In genomic region chr11:9947231-9947864, GRCh38 we compare ENCODE assay signal across 22 cellular contexts.
A peak's percentile ranks its signal among the peaks of the same experiment; 100 is the strongest.
DNase-seq lines count a peak whose midpoint lies in the region; ATAC-seq, FAIRE-seq and TF ChIP-seq lines count a peak whose summit lies in the region.
"Had no signal": no experiment of that assay in that cellular context is flagged by ENCODE, and none has a peak within 500 bp of the region (broad histone marks: within the 10 kb centered on the region; RNA-seq: fewer than 3 reads in every experiment).

No MANE protein-coding gene starts in this region.

- H3K27me3 Mint-ChIP-seq in CD4-positive, alpha-beta memory T cell = no peaks in the 10 kb centered on the region
- H3K27me3 Mint-ChIP-seq: CD8-positive, alpha-beta memory T cell had no signal

- TF ChIP-seq EP300 in K562 (IDR thresholded peaks at IDR 0.05; ENCODE audit: low read length) (no peak), ovary (IDR thresholded peaks at IDR 0.05) (no peak)

- intact Hi-C loops in K562 (cut with micrococcal nuclease) (no loop called here), ovary (cut with DNase I) (no loop called here)
- intact Hi-C loops in CD4-positive, alpha-beta memory T cell (cut with micrococcal nuclease) = no loop called here

- H3K4me2 ChIP-seq in K562 (ENCODE audit: insufficient read depth, low read length) = no peak overlapping the region
- H3K4me2 ChIP-seq: GM23338 had no signal

- peaks cover 0 to 12% (median 4%) of the 10 kb centered on the region in 8 donors for H3K9me3 Mint-ChIP-seq in CD4-positive, alpha-beta memory T cell

- H4K20me1 ChIP-seq in K562 (replicated peaks; ENCODE audit: control insufficient read depth, insufficient read depth, low read length) = no peaks in the 10 kb centered on the region

- H3K79me2 ChIP-seq in K562 (ENCODE audit: control insufficient read depth, insufficient read depth, low read length) = no peaks in the 10 kb centered on the region
- H3K79me2 ChIP-seq: parathyroid adenoma had no signal

- no peak overlapping the region for H3K27ac ChIP-seq in K562 (ENCODE audit: extremely low read depth, low read depth, low read length)
- no peak overlapping the region for H3K27ac ChIP-seq in ovary
- no peak overlapping the region for H3K27ac ChIP-seq in CD4-positive, alpha-beta memory T cell (ENCODE audit: low read depth, low read length)
- H3K27ac ChIP-seq: esophagus squamous epithelium, parathyroid adenoma, SK-N-MC, skin epidermis had no signal

- no peak overlapping the region for H3K9ac ChIP-seq in K562 (ENCODE audit: insufficient read depth in 1 of 2, low read depth in 2 of 2, low read length in 2 of 2)
- H3K9ac ChIP-seq: parathyroid adenoma had no signal

- H3K27me3 ChIP-seq in K562 (ENCODE audit: control insufficient read depth in 2 of 2, insufficient read depth in 2 of 2, low read length in 2 of 2) (no peaks in the 10 kb centered on the region), ovary (no peaks in the 10 kb centered on the region)
- H3K27me3 ChIP-seq in CD4-positive, alpha-beta memory T cell (ENCODE audit: insufficient read depth, low read length) = no peaks in the 10 kb centered on the region
- H3K27me3 ChIP-seq: esophagus squamous epithelium had no signal

- H3K9me1 ChIP-seq in K562 (ENCODE audit: control insufficient read depth, insufficient read depth, low read length) = no peaks in the 10 kb centered on the region

- in situ Hi-C loops in K562 (cut with MboI) = no loop called here

- no peak for TF ChIP-seq RAD21 in K562 (CRISPR knock-in tag; conservative IDR thresholded peaks at IDR 0.05 in 1 of 2, IDR thresholded peaks at IDR 0.05 in 1 of 2)

- TF ChIP-seq POLR2A in K562 (conservative IDR thresholded peaks at IDR 0.05) (no peak), ovary (IDR thresholded peaks at IDR 0.05) (no peak)

- 7% methylated on average over 7 of the region's 7 CpGs for WGBS in K562 (ENCODE audit: insufficient coverage, low coverage, missing lambda C conversion rate)
- WGBS in ovary, 3 donors = 87 to 96% (median 95%) methylated on average over 7 of the region's 7 CpGs

- peak; percentile 81 for ATAC-seq in GM18499 (IDR thresholded peaks at IDR 0.05; ENCODE audit: insufficient read depth, unreplicated experiment)
- peak; percentile 55 for ATAC-seq in GM21367 (IDR thresholded peaks at IDR 0.05; ENCODE audit: unreplicated experiment)
- peak; percentile 76 for ATAC-seq in HG03196 (IDR thresholded peaks at IDR 0.05; ENCODE audit: unreplicated experiment)
- no peak for ATAC-seq in K562
- ATAC-seq: GM23338, Panc1 had no signal

- CTCF ChIA-PET in K562 (lab: Yijun Ruan, JAX; ENCODE audit: low intra/inter-chr PET ratio) = no interaction called here
- CTCF ChIA-PET in CD4-positive, alpha-beta memory T cell (lab: Charles Lee; ENCODE audit: partially characterized antibody) = no interaction called here

- BruUV-seq in K562 (replicated peaks; lab: Mats Ljungman, UMichigan) = no TSS peak

- H3K4me1 ChIP-seq in K562 (replicated peaks in 1 of 2; ENCODE audit: control insufficient read depth in 2 of 2, insufficient read depth in 2 of 2, low read length in 2 of 2) (no peaks in the 10 kb centered on the region), ovary (ENCODE audit: insufficient read depth) (no peaks in the 10 kb centered on the region)
- no peaks in the 10 kb centered on the region for H3K4me1 ChIP-seq in CD4-positive, alpha-beta memory T cell (ENCODE audit: insufficient read depth, low read length)
- H3K4me1 ChIP-seq: parathyroid adenoma had no signal

- no peak overlapping the region for H3K27ac Mint-ChIP-seq in CD4-positive, alpha-beta memory T cell
- H3K27ac Mint-ChIP-seq: CD8-positive, alpha-beta memory T cell; GM23338 had no signal

- peaks cover 4 to 22% of the 10 kb centered on the region in 2 donors for H3K36me3 Mint-ChIP-seq in CD4-positive, alpha-beta memory T cell

- H2AFZ ChIP-seq in K562 (ENCODE audit: low read depth, low read length) = no peak overlapping the region
- H2AFZ ChIP-seq: GM23338, parathyroid adenoma had no signal

- H3K36me3 ChIP-seq in K562 (ENCODE audit: control insufficient read depth, insufficient read depth, low read length) = no peaks in the 10 kb centered on the region
- H3K36me3 ChIP-seq in ovary = no peaks in the 10 kb centered on the region
- no peaks in the 10 kb centered on the region for H3K36me3 ChIP-seq in CD4-positive, alpha-beta memory T cell (ENCODE audit: insufficient read depth, low read length)

- DNase-seq in K562 (ENCODE audit: extremely low read depth in 1 of 4, low spot score in 3 of 4) (no peak), kidney glomerular epithelial cell (lab: John Stamatoyannopoulos, UW) (no peak), ovary (no peak), NCI-H345 (lab: John Stamatoyannopoulos, UW) (no peak)
- DNase-seq in CD4-positive, alpha-beta memory T cell = no peak
- DNase-seq: activated effector memory CD4-positive, alpha-beta T cell treated with anti-CD3 and anti-CD28 coated beads, Interleukin-2, amount 50 U/mL, for 16 hours; CD8-positive, alpha-beta memory T cell; central memory CD4-positive, alpha-beta T cell; DND-41; effector CD4-positive, alpha-beta T cell; esophagus squamous epithelium; NCI-H69; stimulated activated CD4-positive, alpha-beta T cell treated with anti-CD3 and anti-CD28 coated beads, Interleukin-4, amount 100 ng/mL, for 4 hours; stimulated activated CD8-positive, alpha-beta memory T cell treated with anti-CD3 and anti-CD28 coated beads, Interleukin-4, amount 100 ng/mL, for 48 hours had no signal

- no peak overlapping the region for H3K4me3 ChIP-seq in K562
- no peak overlapping the region for H3K4me3 ChIP-seq in ovary
- no peak overlapping the region for H3K4me3 ChIP-seq in CD4-positive, alpha-beta memory T cell (ENCODE audit: low read length in 2 of 2)
- H3K4me3 ChIP-seq: esophagus squamous epithelium, GM23338, SK-N-MC, skin epidermis had no signal

- FAIRE-seq in K562 (lab: Jason Lieb, UNC) = no peak

- peaks cover 0 to 3% (median 0%) of the 10 kb centered on the region in 4 donors for H3K4me1 Mint-ChIP-seq in CD4-positive, alpha-beta memory T cell
- H3K4me1 Mint-ChIP-seq: CD8-positive, alpha-beta memory T cell had no signal

- TF ChIP-seq CTCF in K562 (IDR thresholded peaks at IDR 0.05 in 2 of 3, conservative IDR thresholded peaks at IDR 0.05 in 1 of 3; ENCODE audit: insufficient read depth in 2 of 3, low read depth in 1 of 3, low read length in 3 of 3) (no peak), ovary (IDR thresholded peaks at IDR 0.05) (no peak)

- H3K9me3 ChIP-seq in K562 (replicated peaks; ENCODE audit: control insufficient read depth, insufficient read depth, low read depth, low read length) (no peaks in the 10 kb centered on the region), ovary (no peaks in the 10 kb centered on the region)
- no peaks in the 10 kb centered on the region for H3K9me3 ChIP-seq in CD4-positive, alpha-beta memory T cell (ENCODE audit: control insufficient read depth in 1 of 2, low read length in 2 of 2)
- H3K9me3 ChIP-seq: esophagus squamous epithelium had no signal

- H3K4me3 Mint-ChIP-seq in CD4-positive, alpha-beta memory T cell = no peak overlapping the region
- H3K4me3 Mint-ChIP-seq: CD8-positive, alpha-beta memory T cell; GM23338 had no signal

- POLR2A ChIA-PET in K562 (lab: Yijun Ruan, JAX) = interaction anchor here (0.6 kb wide), 1 partner anchor 246 kb away, joined by 4 read pairs; no protein-coding TSS in a partner anchor
- POLR2A ChIA-PET in CD4-positive, alpha-beta memory T cell (lab: Charles Lee; ENCODE audit: partially characterized antibody) = no interaction called here

TF ChIP-seq in K562, 482 proteins besides CTCF, POLR2A, EP300 and RAD21:
- TF ChIP-seq C11orf30 (IDR thresholded peaks at IDR 0.05; ENCODE audit: low read depth) (peak; percentile 84), MAFF (IDR thresholded peaks at IDR 0.05; ENCODE audit: low read length) (peak; percentile 89), ZNF316 (IDR thresholded peaks at IDR 0.05) (peak; percentile 90), CSDE1 (IDR thresholded peaks at IDR 0.05) (no peak), MAFG (tag; conservative IDR thresholded peaks at IDR 0.05) (peak; percentile 77), MAFK (IDR thresholded peaks at IDR 0.05; ENCODE audit: low read length) (peak; percentile 89)
